In the genomic region with DNA sequence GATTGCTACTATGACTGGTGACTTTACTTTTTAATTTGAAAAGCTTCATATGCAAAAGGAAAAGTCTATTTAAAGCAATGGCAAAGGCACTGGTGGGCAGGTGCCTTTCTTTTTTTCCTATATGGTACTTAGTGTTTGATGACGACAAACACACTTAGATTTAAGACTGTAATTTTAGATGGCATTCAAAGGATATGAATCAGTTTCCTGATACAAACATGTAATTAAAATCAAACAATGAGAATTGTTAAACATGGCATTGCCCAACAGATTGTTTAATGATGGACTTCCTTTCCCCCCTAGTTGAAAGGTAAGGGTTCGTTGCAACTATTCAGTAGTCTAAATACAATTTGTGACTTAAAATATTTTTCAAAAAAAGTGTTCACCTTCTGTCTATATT, we compare ENCODE assay signal across 16 cellular contexts.
A peak's percentile ranks its signal among the peaks of the same experiment; 100 is the strongest.
DNase-seq lines count a peak whose midpoint lies in the region; ATAC-seq and TF ChIP-seq lines count a peak whose summit lies in the region.
"Had no signal": no experiment of that assay in that cellular context is flagged by ENCODE, and none has a peak within 500 bp of the region (broad histone marks: within the 10 kb centered on the region; RNA-seq: fewer than 3 reads in every experiment).

No MANE protein-coding gene starts in this region.

- H3K36me3 ChIP-seq in Panc1 (ENCODE audit: control insufficient read depth, insufficient read depth, low read length), result no peaks in the 10 kb centered on the region
- H3K36me3 ChIP-seq: SJSA1 had no signal

- no TSS peak for BruUV-seq in Panc1 (replicated peaks; lab: Mats Ljungman, UMichigan)

- no peak for ATAC-seq in Panc1
- ATAC-seq in HG02763 (IDR thresholded peaks at IDR 0.05; ENCODE audit: unreplicated experiment), result no peak
- ATAC-seq in GM21360 (IDR thresholded peaks at IDR 0.05; ENCODE audit: unreplicated experiment), result no peak
- ATAC-seq: HCT116, K562 had no signal

- CTCF ChIA-PET in Panc1 (lab: Charles Lee), result no interaction called here

- DNase-seq in HT1080 (ENCODE audit: low read depth) (peak; percentile 2), NCI-H1436 treated with DMSO at 0.1 percent for 48 hours (lab: John Stamatoyannopoulos, UW) (peak; percentile 34), Panc1 (ENCODE audit: low read depth, low spot score) (no peak), glomerular endothelial cell (ENCODE audit: extremely low read depth, low read depth, low spot score) (peak; percentile 34)
- DNase-seq in stimulated activated CD8-positive, alpha-beta memory T cell treated with anti-CD3 and anti-CD28 coated beads, Interleukin-4, amount 100 ng/mL, for 48 hours, result no peak
- DNase-seq: C1 segment of cervical spinal cord, DMS53, NCI-H1092, NCI-H2107, NCI-H446, NCI-H82 had no signal

- peak overlapping the region; percentile 45; the same call in 1 of the 2 replicates for H3K27ac ChIP-seq in Panc1 (ENCODE audit: low read length)
- H3K27ac ChIP-seq: SJSA1 had no signal

- no peaks in the 10 kb centered on the region; the same call in 1 of the 2 replicates for H3K9me3 ChIP-seq in Panc1 (ENCODE audit: control insufficient read depth, insufficient read depth, low read depth, low read length)
- H3K9me3 ChIP-seq: SJSA1 had no signal

- H3K4me3 ChIP-seq in Panc1 (ENCODE audit: low read depth in 2 of 2, low read length in 2 of 2), result no peak overlapping the region
- H3K4me3 ChIP-seq: K562, SJSA1 had no signal

- intact Hi-C loops in Panc1 (cut with micrococcal nuclease; ENCODE audit: unreplicated experiment), result no loop called here

- POLR2A ChIA-PET in Panc1 (lab: Charles Lee), result no interaction called here

- H3K4me1 ChIP-seq in Panc1 (ENCODE audit: control insufficient read depth, insufficient read depth, low read length), result no peaks in the 10 kb centered on the region

- H3K27me3 ChIP-seq in Panc1 (ENCODE audit: control insufficient read depth, insufficient read depth, low read length), result no peaks in the 10 kb centered on the region
- H3K27me3 ChIP-seq: SJSA1 had no signal

- no peak for TF ChIP-seq CTCF in Panc1 (IDR thresholded peaks at IDR 0.05)

- in situ Hi-C loops in Panc1 (cut with HindIII; ENCODE audit: low pct_unique_long_range_greater_than_20kb, low sequenced_read_pairs), result no loop called here

Comparison
In these comparisons a context has a peak if more than half of its experiments do, and no peak if none do; other contexts are left out.
1. DNase-seq: peak in HT1080 (single experiment), NCI-H1436 treated with DMSO at 0.1 percent for 48 hours (single experiment) and glomerular endothelial cell (single experiment); none in Panc1 (single experiment) and stimulated activated CD8-positive, alpha-beta memory T cell treated with anti-CD3 and anti-CD28 coated beads, Interleukin-4, amount 100 ng/mL, for 48 hours (single experiment).